8 cellular contexts compared by ENCODE assay signal in the genomic region with DNA sequence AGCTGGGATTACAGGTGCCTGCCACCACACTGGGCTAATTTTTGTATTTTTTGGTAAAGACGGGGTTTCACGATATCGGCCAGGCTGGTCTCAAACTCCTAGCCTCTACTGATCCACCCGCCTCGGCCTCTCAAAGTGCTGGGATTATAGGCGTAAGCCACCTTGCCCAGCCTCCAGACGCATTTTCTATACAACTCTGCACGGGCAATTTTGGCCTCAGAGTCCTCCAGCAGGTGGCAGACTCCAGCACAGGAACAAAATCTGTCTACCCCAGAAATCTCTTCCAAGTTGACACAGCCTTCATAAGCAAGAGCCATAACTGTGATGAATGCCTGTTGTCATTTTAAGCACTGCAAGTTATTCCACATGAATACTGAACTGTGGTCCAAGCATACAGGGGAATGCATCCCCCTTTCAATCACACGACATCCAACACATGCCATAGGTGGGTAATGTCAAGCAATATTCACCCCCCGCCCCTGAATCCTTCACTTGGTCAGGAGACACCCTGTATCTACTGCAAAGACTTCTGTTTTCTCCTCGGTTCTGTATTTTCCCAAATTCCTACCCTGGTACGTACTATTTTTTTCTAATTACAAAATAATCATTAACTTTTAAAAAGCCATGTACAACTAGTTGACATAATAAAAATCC. TPM values are rescaled to one million over a fixed set of nuclear protein-coding genes. Genes with fewer than 3 reads are reported as not detected.
DNase-seq lines count a peak whose midpoint lies in the region; ATAC-seq and TF ChIP-seq lines count a peak whose summit lies in the region.

No MANE protein-coding gene starts in this region.

- no peaks in the 10 kb centered on the region for H3K36me3 ChIP-seq in KMS-11 (ENCODE audit: insufficient read depth)

- peaks cover 39% of the 10 kb centered on the region for H3K4me1 ChIP-seq in KMS-11 (ENCODE audit: low read depth, poor library complexity, severe bottlenecking)

- H3K36me3 Mint-ChIP-seq in natural killer cell, result no peaks in the 10 kb centered on the region
- no peaks in the 10 kb centered on the region for H3K36me3 Mint-ChIP-seq in natural killer cell treated with Interleukin-12 subunit alpha and Interleukin-12 subunit beta and Interleukin-15 and Interleukin-18, amount 100 ng/mL, for 72 hours

- no peak for TF ChIP-seq POLR2A in erythroblast (IDR thresholded peaks at IDR 0.05; ENCODE audit: low read length)

- intact Hi-C loops in natural killer cell (cut with micrococcal nuclease), result no loop called here

- H3K27me3 ChIP-seq in KMS-11 (ENCODE audit: insufficient read depth, low read depth), result no peaks in the 10 kb centered on the region

- no peak for DNase-seq in natural killer cell
- no peak for DNase-seq in natural killer cell treated with Interleukin-12 subunit alpha and Interleukin-12 subunit beta and Interleukin-15 and Interleukin-18, amount 100 ng/mL, for 72 hours (ENCODE audit: low spot score)
- DNase-seq in erythroblast (lab: John Stamatoyannopoulos, UW), result peak; percentile 21 to 35
- peak; percentile 48 for DNase-seq in stimulated activated CD4-positive, alpha-beta T cell treated with anti-CD3 and anti-CD28 coated beads, Interleukin-15, amount 100 ng/mL, for 24 hours
- no peak for DNase-seq in LoVo (ENCODE audit: low spot score)

- no peaks in the 10 kb centered on the region for H3K4me1 Mint-ChIP-seq in natural killer cell
- no peaks in the 10 kb centered on the region for H3K4me1 Mint-ChIP-seq in natural killer cell treated with Interleukin-12 subunit alpha and Interleukin-12 subunit beta and Interleukin-15 and Interleukin-18, amount 100 ng/mL, for 72 hours (ENCODE audit: low read depth in 2 of 2)

- no peak overlapping the region for H3K4me3 Mint-ChIP-seq in natural killer cell
- H3K4me3 Mint-ChIP-seq in natural killer cell treated with Interleukin-12 subunit alpha and Interleukin-12 subunit beta and Interleukin-15 and Interleukin-18, amount 100 ng/mL, for 72 hours, result no peak overlapping the region

- no peak overlapping the region for H3K4me2 ChIP-seq in KMS-11

- TF ChIP-seq CTCF in natural killer cell (IDR thresholded peaks at IDR 0.05), result peak; percentile 15
- TF ChIP-seq CTCF in KMS-11 (conservative IDR thresholded peaks at IDR 0.05; ENCODE audit: low read depth, low read length), result peak; percentile 72
- TF ChIP-seq CTCF in VCaP (conservative IDR thresholded peaks at IDR 0.05), result peak; percentile 84

- no peaks in the 10 kb centered on the region for H3K79me2 ChIP-seq in KMS-11 (ENCODE audit: insufficient read depth, low read depth)

- no peak overlapping the region for H3K4me3 ChIP-seq in KMS-11 (IDR thresholded peaks at IDR 0.05; ENCODE audit: insufficient read depth, low read depth, low read length)

- H3K27me3 Mint-ChIP-seq in natural killer cell (ENCODE audit: low read depth in 2 of 2), result no peaks in the 10 kb centered on the region
- H3K27me3 Mint-ChIP-seq in natural killer cell treated with Interleukin-12 subunit alpha and Interleukin-12 subunit beta and Interleukin-15 and Interleukin-18, amount 100 ng/mL, for 72 hours, result no peaks in the 10 kb centered on the region

- no peaks in the 10 kb centered on the region for H3K9me3 Mint-ChIP-seq in natural killer cell
- no peaks in the 10 kb centered on the region for H3K9me3 Mint-ChIP-seq in natural killer cell treated with Interleukin-12 subunit alpha and Interleukin-12 subunit beta and Interleukin-15 and Interleukin-18, amount 100 ng/mL, for 72 hours

- no peak overlapping the region for H3K27ac ChIP-seq in KMS-11
- no peak overlapping the region for H3K27ac ChIP-seq in VCaP

- no peak overlapping the region for H3K9ac ChIP-seq in KMS-11

- H4K20me1 ChIP-seq in KMS-11 (ENCODE audit: insufficient read depth), result no peaks in the 10 kb centered on the region

- H3K27ac Mint-ChIP-seq in natural killer cell, result no peak overlapping the region
- no peak overlapping the region for H3K27ac Mint-ChIP-seq in natural killer cell treated with Interleukin-12 subunit alpha and Interleukin-12 subunit beta and Interleukin-15 and Interleukin-18, amount 100 ng/mL, for 72 hours

- no peak for ATAC-seq in natural killer cell
- no peak for ATAC-seq in natural killer cell treated with Interleukin-12 subunit alpha and Interleukin-12 subunit beta and Interleukin-15 and Interleukin-18, amount 100 ng/mL, for 72 hours
- ATAC-seq in GM21825 (IDR thresholded peaks at IDR 0.05; ENCODE audit: unreplicated experiment), result peak; percentile 80

- H2AFZ ChIP-seq in KMS-11 (ENCODE audit: low read depth), result no peak overlapping the region

RNA-seq across cellular contexts. Expression of a gene that starts 50.8 kb away (rescaled TPM):
- 1 to 10 TPM in 2 of 3 donors, under 1 TPM in 1; 0.66 to 1.3 (median 1.2) TPM for total RNA-seq in natural killer cell
- total RNA-seq in natural killer cell treated with Interleukin-12 subunit alpha and Interleukin-12 subunit beta and Interleukin-15 and Interleukin-18, amount 100 ng/mL, for 72 hours, result 1 to 10 TPM in 1 of 2 donors, under 1 TPM in 1; 0.81 to 1.2 TPM

RNA-seq across cellular contexts. Expression of a gene that starts 56.5 kb away (rescaled TPM):
- 10 to 100 TPM; 39.2 to 43.6 (median 40.0) TPM for total RNA-seq in natural killer cell
- 10 to 100 TPM; 31.5 to 37.7 TPM for total RNA-seq in natural killer cell treated with Interleukin-12 subunit alpha and Interleukin-12 subunit beta and Interleukin-15 and Interleukin-18, amount 100 ng/mL, for 72 hours

Comparison
In these comparisons a context has a peak if more than half of its experiments do, and no peak if none do; other contexts are left out.
1. DNase-seq: peak in erythroblast (2 of 2) and stimulated activated CD4-positive, alpha-beta T cell treated with anti-CD3 and anti-CD28 coated beads, Interleukin-15, amount 100 ng/mL, for 24 hours (single experiment); none in natural killer cell (single experiment), natural killer cell treated with Interleukin-12 subunit alpha and Interleukin-12 subunit beta and Interleukin-15 and Interleukin-18, amount 100 ng/mL, for 72 hours (single experiment) and LoVo (single experiment).
2. CTCF ChIP-seq: peak in every context shown above with its lines; median percentile 84 in VCaP; 72 in KMS-11; 15 in natural killer cell.